ENCODE assay signal across 18 cellular contexts in genomic region chr5:72468606-72469005, GRCh38. TPM values are rescaled to one million over a fixed set of nuclear protein-coding genes. Genes with fewer than 3 reads are reported as not detected.
DNase-seq lines count a peak whose midpoint lies in the region; ATAC-seq, FAIRE-seq and TF ChIP-seq lines count a peak whose summit lies in the region.
"Had no signal": no experiment of that assay in that cellular context is flagged by ENCODE, and none has a peak within 500 bp of the region (broad histone marks: within the 10 kb centered on the region; RNA-seq: fewer than 3 reads in every experiment).

No MANE protein-coding gene starts in this region.

- dilution Hi-C loops in endothelial cell of umbilical vein (cut with MboI; ENCODE audit: extremely low pct_ligation_motif_present, low sequenced_read_pairs), result no loop called here

- FAIRE-seq in endothelial cell of umbilical vein (lab: Jason Lieb, UNC), result no peak

- H3K27me3 ChIP-seq in right cardiac atrium (ENCODE audit: control insufficient read depth, insufficient read depth) (no peaks in the 10 kb centered on the region), right atrium auricular region (no peaks in the 10 kb centered on the region), endothelial cell of umbilical vein (ENCODE audit: control insufficient read depth in 2 of 2, insufficient read depth in 2 of 2, low read length in 2 of 2) (no peaks in the 10 kb centered on the region), upper lobe of right lung (no peaks in the 10 kb centered on the region)

- TF ChIP-seq POLR2A in endothelial cell of umbilical vein (IDR thresholded peaks at IDR 0.05; ENCODE audit: low read depth, low read length), result no peak

- H3K4me1 ChIP-seq in right cardiac atrium (ENCODE audit: control insufficient read depth, insufficient read depth, low read length), result peaks cover 3% of the 10 kb centered on the region
- peaks cover 0 to 50% of the 10 kb centered on the region in 2 donors for H3K4me1 ChIP-seq in right atrium auricular region
- H3K4me1 ChIP-seq in endothelial cell of umbilical vein (ENCODE audit: control insufficient read depth, extremely low read depth, insufficient read depth, low read length), result peaks cover 31% of the 10 kb centered on the region
- H3K4me1 ChIP-seq in upper lobe of right lung, result peaks cover 19% of the 10 kb centered on the region

- peak overlapping the region; percentile 14 for H2AFZ ChIP-seq in endothelial cell of umbilical vein (ENCODE audit: low read depth, low read length)

- H3K36me3 ChIP-seq in right atrium auricular region (no peaks in the 10 kb centered on the region), endothelial cell of umbilical vein (ENCODE audit: control insufficient read depth in 2 of 2, extremely low read depth in 1 of 2, insufficient read depth in 2 of 2, low read length in 2 of 2) (no peaks in the 10 kb centered on the region), upper lobe of right lung (no peaks in the 10 kb centered on the region)

- BruUV-seq in endothelial cell of umbilical vein (replicated peaks; lab: Mats Ljungman, UMichigan), result no TSS peak

- DNase-seq in right cardiac atrium, result no peak
- DNase-seq in right atrium auricular region (ENCODE audit: low spot score), result no peak
- DNase-seq in OCI-M1 (lab: John Stamatoyannopoulos, UW), result peak; percentile 84
- DNase-seq in endothelial cell of umbilical vein (ENCODE audit: low read depth, low spot score), result peak; percentile 57
- DNase-seq in upper lobe of right lung, result no peak
- DNase-seq in NCI-H2227 treated with DMSO at 0.1 percent for 48 hours (lab: John Stamatoyannopoulos, UW), result no peak
- no peak for DNase-seq in midbrain (lab: John Stamatoyannopoulos, UW)
- DNase-seq: activated B cell treated with CpG ODN at 0.5 μM for 24 hours; central memory CD4-positive, alpha-beta T cell; effector memory CD4-positive, alpha-beta T cell; KG1; NCI-H146; posterior cingulate gyrus had no signal

- intact Hi-C loops in right cardiac atrium (cut with DNase I) (no loop called here), endothelial cell of umbilical vein (cut with micrococcal nuclease) (loop anchor here (1.0 to 5.0 kb wide), 2 partner anchors 9 to 39 kb away; partner anchors contain the start of gene ZNF366), upper lobe of right lung (cut with DNase I) (no loop called here)

- peak; percentile 53 to 69 for ATAC-seq in right cardiac atrium
- ATAC-seq in upper lobe of right lung, result no peak
- no peak for ATAC-seq in GM18907 (IDR thresholded peaks at IDR 0.05; ENCODE audit: unreplicated experiment)
- ATAC-seq: Panc1 had no signal

- H3K4me2 ChIP-seq in endothelial cell of umbilical vein (ENCODE audit: insufficient read depth, low read length), result peak overlapping the region; percentile 63

- no peak overlapping the region for H3K27ac ChIP-seq in right cardiac atrium (ENCODE audit: low read length)
- H3K27ac ChIP-seq in right atrium auricular region, result no peak overlapping the region
- peak overlapping the region; percentile 82 for H3K27ac ChIP-seq in endothelial cell of umbilical vein (ENCODE audit: insufficient read depth, low read depth, low read length)
- peak overlapping the region; percentile 4 for H3K27ac ChIP-seq in upper lobe of right lung

- H3K4me3 ChIP-seq in right cardiac atrium (ENCODE audit: low read length) (no peak overlapping the region), right atrium auricular region (no peak overlapping the region), endothelial cell of umbilical vein (replicated peaks in 1 of 3; ENCODE audit: insufficient read depth in 1 of 3, low read depth in 1 of 3, low read length in 3 of 3) (no peak overlapping the region), upper lobe of right lung (no peak overlapping the region)

- H3K9ac ChIP-seq in endothelial cell of umbilical vein (replicated peaks; ENCODE audit: extremely low read depth, insufficient read depth, low read length), result peak overlapping the region; percentile 29

- H3K9me3 ChIP-seq in right cardiac atrium (ENCODE audit: control insufficient read depth, low read length) (no peaks in the 10 kb centered on the region), right atrium auricular region (no peaks in the 10 kb centered on the region), endothelial cell of umbilical vein (replicated peaks; ENCODE audit: control insufficient read depth, insufficient read depth, low read length) (no peaks in the 10 kb centered on the region), upper lobe of right lung (no peaks in the 10 kb centered on the region)

- TF ChIP-seq CTCF in right atrium auricular region (IDR thresholded peaks at IDR 0.05) (no peak), endothelial cell of umbilical vein (IDR thresholded peaks at IDR 0.05; ENCODE audit: extremely low read depth in 1 of 2, insufficient read depth in 1 of 2, low read depth in 1 of 2, low read length in 2 of 2) (no peak), upper lobe of right lung (IDR thresholded peaks at IDR 0.05) (no peak)

- no peaks in the 10 kb centered on the region for H3K9me1 ChIP-seq in endothelial cell of umbilical vein (replicated peaks; ENCODE audit: control insufficient read depth, extremely low read depth, insufficient read depth, low read length)

- H3K79me2 ChIP-seq in endothelial cell of umbilical vein (ENCODE audit: control insufficient read depth, insufficient read depth, low read length), result no peaks in the 10 kb centered on the region

- no peaks in the 10 kb centered on the region for H4K20me1 ChIP-seq in endothelial cell of umbilical vein (replicated peaks; ENCODE audit: control insufficient read depth, extremely low read depth, insufficient read depth, low read length)

- 9% methylated on average over 1 of the region's 1 CpG for WGBS in right cardiac atrium

- CTCF ChIA-PET in endothelial cell of umbilical vein (lab: Charles Lee), result interaction anchor here (0.7 to 2.4 kb wide), 13 partner anchors 9 to 143 kb away, joined by 3 to 18 read pairs (median 5); no protein-coding TSS in a partner anchor

- POLR2A ChIA-PET in endothelial cell of umbilical vein (lab: Charles Lee), result interaction anchor here (1.8 kb wide), 1 partner anchor 9 kb away, joined by 7 read pairs; no protein-coding TSS in a partner anchor

TF ChIP-seq in endothelial cell of umbilical vein, 7 proteins besides CTCF, POLR2A, EP300 and RAD21:
- TF ChIP-seq EZH2 (IDR thresholded peaks at IDR 0.05; ENCODE audit: borderline replicate concordance, low read depth, low read length, severe bottlenecking) (no peak), GATA2 (IDR thresholded peaks at IDR 0.05; ENCODE audit: insufficient read depth, insufficient read length, low read depth, low read length) (peak; percentile 80)

RNA-seq across cellular contexts. Expression of gene ZNF366, which starts 38.6 kb away (rescaled TPM):
- total RNA-seq in right cardiac atrium (1 to 10 TPM; 4.5 to 8.1 (median 6.1) TPM), right atrium auricular region (1 to 10 TPM; 4.4 to 9.0 TPM), endothelial cell of umbilical vein (4.1 and 4.6 TPM in 2 replicates), upper lobe of right lung (12.2 TPM)
- polyA plus RNA-seq in right cardiac atrium (2.5 TPM), endothelial cell of umbilical vein (1.2 and 1.3 TPM in 2 replicates)
- polyA plus RNA-seq in endothelial cell of umbilical vein (2011; cell fraction: cytosol; rRNA removed), result 0.75 and 0.78 TPM in 2 replicates
- 0.72 and 1.2 TPM in 2 replicates for polyA plus RNA-seq in endothelial cell of umbilical vein (2011; cell fraction: nucleus; rRNA removed)
- polyA plus RNA-seq in endothelial cell of umbilical vein (2012), result 0.11 and 0.33 TPM in 2 replicates
- 3.2 and 3.4 TPM in 2 replicates for polyA minus RNA-seq in endothelial cell of umbilical vein
- not detected for polyA minus RNA-seq in endothelial cell of umbilical vein (2011; cell fraction: cytosol; rRNA and poly(A)+ RNA removed)
- 0.96 and 1.6 TPM in 2 replicates for polyA minus RNA-seq in endothelial cell of umbilical vein (2011; cell fraction: nucleus; rRNA and poly(A)+ RNA removed)
- total RNA-seq: activated B cell treated with CpG ODN at 0.5 μM for 24 hours; activated CD8-positive, alpha-beta memory T cell treated with anti-CD3 and anti-CD28 coated beads for 36 hours; activated T-helper 2 cell treated with anti-CD3 and anti-CD28 coated beads, Interferon-gamma antibody, Interleukin-2, Interleukin-4, amounts not matched to agents 10 μg/mL and 5 μg/mL and 100 μg/mL, durations not matched to agents 14 hours and 24 hours and 36 hours had no signal
- polyA plus RNA-seq: AG04450 had no signal

Comparison
In these comparisons a context has a peak if more than half of its experiments do, and no peak if none do; other contexts are left out.
1. ATAC-seq: peak in right cardiac atrium (2 of 2); none in upper lobe of right lung (single experiment) and GM18907 (single experiment).
2. DNase-seq: peak in OCI-M1 (single experiment) and endothelial cell of umbilical vein (single experiment); none in right cardiac atrium (0 of 3), right atrium auricular region (single experiment), upper lobe of right lung (single experiment), NCI-H2227 treated with DMSO at 0.1 percent for 48 hours (single experiment) and midbrain (single experiment).
3. H3K27ac ChIP-seq: peak in endothelial cell of umbilical vein (single experiment) and upper lobe of right lung (single experiment); none in right cardiac atrium (single experiment) and right atrium auricular region (0 of 2).